Comparison of ENCODE assay signal across 33 cellular contexts in genomic region chr7:55189878-55190436, GRCh38.
DNase-seq lines count a peak whose midpoint lies in the region; ATAC-seq and TF ChIP-seq lines count a peak whose summit lies in the region.
"Had no signal": no experiment of that assay in that cellular context is flagged by ENCODE, and none has a peak within 500 bp of the region (broad histone marks: within the 10 kb centered on the region; RNA-seq: fewer than 3 reads in every experiment).

No MANE protein-coding gene starts in this region.

- no peaks in the 10 kb centered on the region for H3K9me3 Mint-ChIP-seq in Caco-2 (ENCODE audit: unreplicated experiment)
- no peaks in the 10 kb centered on the region for H3K9me3 Mint-ChIP-seq in T-cell
- H3K9me3 Mint-ChIP-seq: activated naive CD8-positive, alpha-beta T cell treated with anti-CD3 and anti-CD28 coated beads for 36 hours; natural killer cell treated with Interleukin-12 subunit alpha and Interleukin-12 subunit beta and Interleukin-15 and Interleukin-18, amount 100 ng/mL, for 72 hours; stimulated activated naive CD8-positive, alpha-beta T cell treated with anti-CD3 and anti-CD28 coated beads, Interleukin-15, Interleukin-2, amounts not matched to agents 100 ng/mL and 50 ng/mL, for 24 hours had no signal

- H3K4me3 Mint-ChIP-seq in Caco-2 (ENCODE audit: unreplicated experiment), result peak overlapping the region; percentile 13
- no peak overlapping the region for H3K4me3 Mint-ChIP-seq in T-cell
- H3K4me3 Mint-ChIP-seq: activated naive CD8-positive, alpha-beta T cell treated with anti-CD3 and anti-CD28 coated beads for 36 hours; natural killer cell treated with Interleukin-12 subunit alpha and Interleukin-12 subunit beta and Interleukin-15 and Interleukin-18, amount 100 ng/mL, for 72 hours; stimulated activated naive CD8-positive, alpha-beta T cell treated with anti-CD3 and anti-CD28 coated beads, Interleukin-15, Interleukin-2, amounts not matched to agents 100 ng/mL and 50 ng/mL, for 24 hours had no signal

- ATAC-seq in sciatic nerve, result peak; percentile 18
- no peak for ATAC-seq in T-cell (replicated peaks in 1 of 4)
- ATAC-seq in GM21390 (IDR thresholded peaks at IDR 0.05; ENCODE audit: unreplicated experiment), result no peak
- ATAC-seq: GM12878, mucosa of descending colon, Panc1 had no signal

- intact Hi-C loops in Caco-2 (cut with micrococcal nuclease; ENCODE audit: unreplicated experiment) (loop anchor here (1.0 to 5.0 kb wide), 5 partner anchors 9 to 223 kb away; no protein-coding TSS in a partner anchor), sciatic nerve (cut with DNase I) (no loop called here)

- H3K4me1 ChIP-seq in Caco-2 (peaks cover 60% of the 10 kb centered on the region), adipocyte (ENCODE audit: control insufficient read depth, insufficient read depth, low read length) (peaks cover 49% of the 10 kb centered on the region)

- H3K27me3 Mint-ChIP-seq in Caco-2 (ENCODE audit: insufficient read depth, unreplicated experiment), result no peaks in the 10 kb centered on the region
- peaks cover 13% of the 10 kb centered on the region in 2 donors for H3K27me3 Mint-ChIP-seq in T-cell

- peaks cover 9% of the 10 kb centered on the region for H3K36me3 ChIP-seq in Caco-2 (ENCODE audit: control insufficient read depth, insufficient read depth, low read length)
- peaks cover 47% of the 10 kb centered on the region for H3K36me3 ChIP-seq in adipocyte (ENCODE audit: control insufficient read depth, insufficient read depth, low read length, severe bottlenecking)
- H3K36me3 ChIP-seq: BLaER1, cardiac muscle cell, colonic mucosa, ovary had no signal

- H3K9ac ChIP-seq in adipocyte (ENCODE audit: low read length), result peak overlapping the region; percentile 2
- H3K9ac ChIP-seq: BLaER1 had no signal

- H3K4me3 ChIP-seq in Caco-2 (ENCODE audit: low read depth, low read length) (no peak overlapping the region), adipocyte (ENCODE audit: low read length) (no peak overlapping the region)
- H3K4me3 ChIP-seq: BLaER1, cardiac muscle cell, colonic mucosa, GM12878, mucosa of descending colon, ovary, spleen, tibial nerve had no signal

- POLR2A ChIA-PET in Caco-2 (lab: Charles Lee), result no interaction called here
- POLR2A ChIA-PET in T-cell (lab: Charles Lee), result no interaction called here

- H3K9me3 ChIP-seq in Caco-2 (no peaks in the 10 kb centered on the region), adipocyte (ENCODE audit: control insufficient read depth, low read length) (no peaks in the 10 kb centered on the region)
- H3K9me3 ChIP-seq: BLaER1, colonic mucosa, mucosa of descending colon, ovary, spleen, tibial nerve had no signal

- H3K4me1 Mint-ChIP-seq in Caco-2 (ENCODE audit: low read depth, unreplicated experiment) (peaks cover 46% of the 10 kb centered on the region), T-cell (no peaks in the 10 kb centered on the region)
- H3K4me1 Mint-ChIP-seq: activated naive CD8-positive, alpha-beta T cell treated with anti-CD3 and anti-CD28 coated beads for 36 hours had no signal

- H3K27me3 ChIP-seq in Caco-2 (replicated peaks; ENCODE audit: control insufficient read depth, insufficient read depth, low read length), result no peaks in the 10 kb centered on the region
- no peaks in the 10 kb centered on the region for H3K27me3 ChIP-seq in adipocyte (replicated peaks; ENCODE audit: control insufficient read depth, insufficient read depth, low read length)
- H3K27me3 ChIP-seq: BLaER1, cardiac muscle cell, colonic mucosa, ovary, spleen, tibial nerve had no signal

- TF ChIP-seq CTCF in Caco-2 (IDR thresholded peaks at IDR 0.05; ENCODE audit: insufficient read depth in 1 of 2, low read depth in 1 of 2, low read length in 1 of 2, severe bottlenecking in 1 of 2, unreplicated experiment in 1 of 2), result no peak

- peaks cover 46% of the 10 kb centered on the region for H3K36me3 Mint-ChIP-seq in Caco-2 (ENCODE audit: insufficient read depth, unreplicated experiment)
- no peaks in the 10 kb centered on the region for H3K36me3 Mint-ChIP-seq in T-cell
- H3K36me3 Mint-ChIP-seq: activated naive CD8-positive, alpha-beta T cell treated with anti-CD3 and anti-CD28 coated beads for 36 hours; natural killer cell treated with Interleukin-12 subunit alpha and Interleukin-12 subunit beta and Interleukin-15 and Interleukin-18, amount 100 ng/mL, for 72 hours had no signal

- H3K27ac Mint-ChIP-seq in Caco-2 (ENCODE audit: unreplicated experiment) (peak overlapping the region; percentile 78), T-cell (no peak overlapping the region)
- H3K27ac Mint-ChIP-seq: activated naive CD8-positive, alpha-beta T cell treated with anti-CD3 and anti-CD28 coated beads for 36 hours; natural killer cell treated with Interleukin-12 subunit alpha and Interleukin-12 subunit beta and Interleukin-15 and Interleukin-18, amount 100 ng/mL, for 72 hours; stimulated activated naive CD8-positive, alpha-beta T cell treated with anti-CD3 and anti-CD28 coated beads, Interleukin-15, Interleukin-2, amounts not matched to agents 100 ng/mL and 50 ng/mL, for 24 hours had no signal

- CTCF ChIA-PET in Caco-2 (lab: Charles Lee), result interaction anchor here (3.3 kb wide), 1 partner anchor 65 kb away, joined by 37 read pairs; no protein-coding TSS in a partner anchor
- CTCF ChIA-PET in T-cell (lab: Charles Lee), result no interaction called here

- no TSS peak for BruUV-seq in Caco-2 (replicated peaks; lab: Mats Ljungman, UMichigan)

- DNase-seq in Caco-2, result no peak
- DNase-seq in adipocyte (ENCODE audit: low read depth), result no peak
- DNase-seq in islet precursor cell, result peak; percentile 50
- no peak for DNase-seq in sciatic nerve (ENCODE audit: low spot score)
- DNase-seq in activated effector memory CD4-positive, alpha-beta T cell treated with Interleukin-2 at 50 U/mL for 16 hours, result no peak
- DNase-seq in T-cell, result no peak
- DNase-seq in NCI-H2029 treated with DMSO at 0.1 percent for 48 hours (lab: John Stamatoyannopoulos, UW), result no peak
- DNase-seq: activated CD4-positive, alpha-beta T cell treated with anti-CD3 and anti-CD28 coated beads for 48 hours; activated naive CD8-positive, alpha-beta T cell treated with anti-CD3 and anti-CD28 coated beads for 36 hours; aorta; colonic mucosa; effector CD8-positive, alpha-beta T cell; HCEC 1CT; Kasumi-1; kidney; mucosa of descending colon; NCI-H146; NCI-H446; NCI-H748 treated with DMSO at 0.1 percent for 48 hours; SIG-M5; spleen; stimulated activated CD4-positive, alpha-beta T cell treated with anti-CD3 and anti-CD28 coated beads, Interleukin-2, amount 100 ng/mL, for 24 hours; SW 1271; T1000 had no signal
